ENCODE assay signal across 12 cellular contexts in genomic region chr5:16673241-16673998, GRCh38. TPM values are rescaled to one million over a fixed set of nuclear protein-coding genes. Genes with fewer than 3 reads are reported as not detected.
A peak's percentile ranks its signal among the peaks of the same experiment; 100 is the strongest.
DNase-seq lines count a peak whose midpoint lies in the region; ATAC-seq and TF ChIP-seq lines count a peak whose summit lies in the region.
"Had no signal": no experiment of that assay in that cellular context is flagged by ENCODE, and none has a peak within 500 bp of the region (broad histone marks: within the 10 kb centered on the region; RNA-seq: fewer than 3 reads in every experiment).

No MANE protein-coding gene starts in this region.

- no peak for TF ChIP-seq EP300 in SK-N-SH (IDR thresholded peaks at IDR 0.05; ENCODE audit: borderline replicate concordance in 1 of 2, low read depth in 1 of 2, low read length in 1 of 2)

- 85% methylated on average over 13 of the region's 13 CpGs for WGBS in SK-N-SH (ENCODE audit: low lambda C conversion rate)

- H3K27ac ChIP-seq in SK-N-SH (ENCODE audit: low read depth in 2 of 2, low read length in 1 of 2): no peak overlapping the region
- peak overlapping the region; percentile 84 for H3K27ac ChIP-seq in cingulate gyrus (ENCODE audit: low read depth, low read length)
- H3K27ac ChIP-seq in uterus: no peak overlapping the region
- H3K27ac ChIP-seq: sigmoid colon had no signal

- ATAC-seq in SK-N-SH treated with all-trans-retinoic acid at 6 μM for 48 hours (no peak), omental fat pad (ENCODE audit: low FRiP score) (no peak)
- ATAC-seq: stimulated activated naive B cell treated with anti-CD40 and anti-IgM and Interleukin-4, amounts not matched to agents 10 μg/mL and 1 μg/mL and 100 μg/mL, for 72 hours had no signal

- H3K9ac ChIP-seq in SK-N-SH: no peak overlapping the region

- H3K4me2 ChIP-seq in SK-N-SH: no peak overlapping the region

- TF ChIP-seq POLR2A in uterus (IDR thresholded peaks at IDR 0.05): no peak

- H3K36me3 ChIP-seq in SK-N-SH (replicated peaks in 1 of 2; ENCODE audit: control insufficient read depth in 1 of 2, insufficient read depth in 2 of 2, low read length in 1 of 2): peaks cover 14 to 81% of the 10 kb centered on the region in 2 experiments
- no peaks in the 10 kb centered on the region for H3K36me3 ChIP-seq in uterus

- H2AFZ ChIP-seq in SK-N-SH (ENCODE audit: low read depth): no peak overlapping the region

- peaks cover 19% of the 10 kb centered on the region for H3K79me2 ChIP-seq in SK-N-SH (ENCODE audit: insufficient read depth)

- POLR2A ChIA-PET in SK-N-SH (lab: Yijun Ruan, JAX): no interaction called here

- H3K4me1 ChIP-seq in SK-N-SH (ENCODE audit: control insufficient read depth in 1 of 2, insufficient read depth in 2 of 2, low read depth in 1 of 2, low read length in 1 of 2) (peaks cover 0 to 7% of the 10 kb centered on the region in 2 experiments; a peak in 2 of 4 replicates), uterus (no peaks in the 10 kb centered on the region)

- DNase-seq in SK-N-SH: no peak
- DNase-seq in T-helper 1 cell: peak in 3 of 5 donors; percentile 2 to 30 (median 20)
- DNase-seq in stimulated activated CD8-positive, alpha-beta memory T cell treated with anti-CD3 and anti-CD28 coated beads, Interleukin-4, amount 100 ng/mL, for 48 hours: peak; percentile 35
- DNase-seq in NCI-H1694 (lab: John Stamatoyannopoulos, UW): no peak
- DNase-seq in uterus: no peak
- DNase-seq in omental fat pad (ENCODE audit: low spot score): no peak
- DNase-seq: left cardiac atrium; sigmoid colon; stimulated activated naive B cell treated with anti-CD40 and anti-IgM and Interleukin-4, amounts not matched to agents 10 μg/mL and 1 μg/mL and 100 μg/mL, for 72 hours; SW 1271 had no signal

- H3K9me2 ChIP-seq in SK-N-SH: no peaks in the 10 kb centered on the region

- H3K4me3 ChIP-seq in SK-N-SH (ENCODE audit: low read depth in 2 of 2, low read length in 1 of 2) (no peak overlapping the region), uterus (no peak overlapping the region)
- H3K4me3 ChIP-seq: sigmoid colon had no signal

- no peaks in the 10 kb centered on the region for H3K9me3 ChIP-seq in SK-N-SH
- no peaks in the 10 kb centered on the region for H3K9me3 ChIP-seq in uterus
- H3K9me3 ChIP-seq: sigmoid colon had no signal

- intact Hi-C loops in uterus (cut with DNase I; ENCODE audit: low total_unique reads): no loop called here

- no peak for TF ChIP-seq RAD21 in SK-N-SH (IDR thresholded peaks at IDR 0.05; ENCODE audit: low read length)

- H3K27me3 ChIP-seq in SK-N-SH (ENCODE audit: insufficient read depth) (no peaks in the 10 kb centered on the region), uterus (no peaks in the 10 kb centered on the region)
- H3K27me3 ChIP-seq: sigmoid colon had no signal

- peaks cover 24% of the 10 kb centered on the region for H4K20me1 ChIP-seq in SK-N-SH (ENCODE audit: insufficient read depth)

- CTCF ChIA-PET in SK-N-SH (lab: Yijun Ruan, JAX): interaction anchor here (1.3 to 2.5 kb wide), 4 partner anchors 16 to 517 kb away, joined by 4 to 12 read pairs (median 8); no protein-coding TSS in a partner anchor

- TF ChIP-seq CTCF in SK-N-SH (IDR thresholded peaks at IDR 0.05): no peak
- TF ChIP-seq CTCF in uterus (IDR thresholded peaks at IDR 0.05): no peak
- TF ChIP-seq CTCF in omental fat pad (IDR thresholded peaks at IDR 0.05): no peak

- peaks cover 14% of the 10 kb centered on the region for H3F3A ChIP-seq in SK-N-SH (replicated peaks; ENCODE audit: insufficient read depth)

TF ChIP-seq in SK-N-SH, 30 proteins besides CTCF, POLR2A, EP300 and RAD21:
- TF ChIP-seq USF1 (IDR thresholded peaks at IDR 0.05; ENCODE audit: borderline replicate concordance, low read depth) (no peak), POLR2AphosphoS5 (IDR thresholded peaks at IDR 0.05; ENCODE audit: low read depth, low read length) (no peak), TCF12 (IDR thresholded peaks at IDR 0.05) (no peak), RFX5 (IDR thresholded peaks at IDR 0.05; ENCODE audit: low read length) (no peak), NFIC (IDR thresholded peaks at IDR 0.05; ENCODE audit: borderline replicate concordance) (no peak), MEF2A (IDR thresholded peaks at IDR 0.05; ENCODE audit: borderline replicate concordance, low read depth) (no peak), CHD2 (IDR thresholded peaks at IDR 0.05; ENCODE audit: low read length, partially characterized antibody) (no peak), NRF1 (IDR thresholded peaks at IDR 0.05; ENCODE audit: low read depth, low read length) (no peak), GATA2 (CRISPR knock-in tag; IDR thresholded peaks at IDR 0.05) (peak; percentile 39; the same call in 1 of the 2 replicates)

TF ChIP-seq in SK-N-SH treated with all-trans-retinoic acid at 6 μM for 48 hours, 23 proteins besides CTCF, POLR2A, EP300 and RAD21:
- no peak for TF ChIP-seq ZC3H10 (CRISPR knock-in tag; IDR thresholded peaks at IDR 0.05)
- TF ChIP-seq CSDC2 (CRISPR knock-in tag; IDR thresholded peaks at IDR 0.05): no peak
- TF ChIP-seq ZFP3 (CRISPR knock-in tag; IDR thresholded peaks at IDR 0.05): no peak
- TF ChIP-seq TCF4 (CRISPR knock-in tag; IDR thresholded peaks at IDR 0.05; ENCODE audit: borderline replicate concordance): no peak
- no peak for TF ChIP-seq ZNF8 (CRISPR knock-in tag; IDR thresholded peaks at IDR 0.05)
- TF ChIP-seq SNAI2 (CRISPR knock-in tag; IDR thresholded peaks at IDR 0.05): no peak
- TF ChIP-seq RARB (CRISPR knock-in tag; IDR thresholded peaks at IDR 0.05): no peak
- no peak for TF ChIP-seq POU6F1 (CRISPR knock-in tag; IDR thresholded peaks at IDR 0.05; ENCODE audit: borderline replicate concordance, low read depth)
- no peak for TF ChIP-seq ISL1 (CRISPR knock-in tag; IDR thresholded peaks at IDR 0.05)
- no peak for TF ChIP-seq PPARA (CRISPR knock-in tag; IDR thresholded peaks at IDR 0.05; ENCODE audit: borderline replicate concordance)
- no peak for TF ChIP-seq BACH2 (CRISPR knock-in tag; IDR thresholded peaks at IDR 0.05; ENCODE audit: borderline replicate concordance)
- no peak for TF ChIP-seq CSRNP3 (CRISPR knock-in tag; IDR thresholded peaks at IDR 0.05)
- no peak for TF ChIP-seq PATZ1 (CRISPR knock-in tag; IDR thresholded peaks at IDR 0.05; ENCODE audit: borderline replicate concordance)
- no peak for TF ChIP-seq ARNTL (CRISPR knock-in tag; IDR thresholded peaks at IDR 0.05; ENCODE audit: borderline replicate concordance, low read depth)
- TF ChIP-seq OSR1 (CRISPR knock-in tag; IDR thresholded peaks at IDR 0.05): no peak
- no peak for TF ChIP-seq GLIS3 (CRISPR knock-in tag; IDR thresholded peaks at IDR 0.05)

RNA-seq across cellular contexts. Expression of gene RETREG1, which starts 56.6 kb away (rescaled TPM):
- 0.43 and 0.89 TPM in 2 replicates for polyA plus RNA-seq in SK-N-SH (2012; rRNA removed)
- polyA plus RNA-seq in SK-N-SH (2012; cell fraction: cytosol; rRNA removed): 0.81 and 0.92 TPM in 2 replicates
- 0.52 and 1.1 TPM in 2 replicates for polyA plus RNA-seq in SK-N-SH (2012; cell fraction: nucleus; rRNA removed)
- total RNA-seq in uterus (10 to 100 TPM in 1 of 4 donors, 1 to 10 TPM in 2, under 1 TPM in 1; 0.51 to 12.5 (median 4.5) TPM), omental fat pad (10 to 100 TPM; 22.5 to 73.3 (median 43.6) TPM)

Comparison
In these comparisons a context has a peak if more than half of its experiments do, and no peak if none do; other contexts are left out.
1. DNase-seq: peak in T-helper 1 cell (3 of 5) and stimulated activated CD8-positive, alpha-beta memory T cell treated with anti-CD3 and anti-CD28 coated beads, Interleukin-4, amount 100 ng/mL, for 48 hours (single experiment); none in SK-N-SH (single experiment), NCI-H1694 (single experiment), uterus (0 of 2) and omental fat pad (single experiment).